In the genomic region with DNA sequence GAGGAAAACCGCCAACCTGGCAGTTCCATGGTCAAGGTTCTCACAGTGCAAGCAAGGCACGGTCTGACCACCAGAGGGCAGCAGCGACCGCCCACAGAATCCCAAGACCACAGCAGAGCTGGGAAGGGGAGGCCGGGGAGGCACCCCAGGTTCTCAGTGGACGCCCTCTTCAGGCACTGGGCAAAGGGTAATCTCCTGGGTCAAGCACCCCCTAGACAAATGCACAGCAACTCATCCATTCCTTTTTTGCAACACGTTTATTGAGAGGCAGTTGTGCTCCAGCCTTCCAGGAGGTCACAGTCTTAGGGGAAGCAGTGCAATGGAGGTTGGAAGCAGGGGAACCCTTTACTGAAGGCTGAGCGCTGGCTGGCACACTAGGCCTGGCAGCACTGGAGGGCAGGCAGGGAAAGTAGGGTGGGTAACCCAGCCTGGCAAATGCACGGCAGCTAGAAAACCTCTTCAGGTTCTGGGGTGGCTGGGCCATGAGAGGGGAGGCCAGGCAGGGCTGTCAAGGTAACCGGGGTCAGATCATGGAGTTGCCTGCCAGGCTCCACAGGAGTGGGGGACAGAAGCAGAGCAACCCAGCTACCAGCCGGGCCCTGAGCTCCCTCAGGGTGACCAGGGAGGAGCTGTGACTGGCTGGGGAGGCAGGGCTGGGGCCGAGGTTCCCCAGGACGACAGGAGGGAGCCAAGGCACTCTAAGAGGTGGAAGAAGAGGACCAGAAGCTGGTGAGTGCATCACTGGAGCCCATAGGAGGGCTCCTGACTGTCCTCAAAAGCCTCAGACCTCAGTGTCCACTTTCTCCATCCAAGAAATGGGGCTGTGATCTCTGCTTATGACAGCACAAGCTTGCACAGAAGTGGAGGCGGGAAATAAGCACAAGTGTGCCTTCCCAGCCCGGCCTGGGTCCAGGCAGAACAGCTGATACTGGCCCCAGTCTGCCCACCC, we compare ENCODE assay signal across 8 cellular contexts.
A peak's percentile ranks its signal among the peaks of the same experiment; 100 is the strongest.
DNase-seq lines count a peak whose midpoint lies in the region; ATAC-seq lines count a peak whose summit lies in the region.

No MANE protein-coding gene starts in this region.

- DNase-seq in AML-193 (lab: John Stamatoyannopoulos, UW), result peak; percentile 75
- DNase-seq in NCI-H2171 treated with DMSO at 0.1 percent for 48 hours (lab: John Stamatoyannopoulos, UW), result peak; percentile 66
- peak; percentile 74 for DNase-seq in activated CD4-positive, alpha-beta T cell treated with anti-CD3 and anti-CD28 coated beads for 1 hour
- peak; percentile 93 for DNase-seq in cerebellar cortex (ENCODE audit: low spot score)
- peak; percentile 83 for DNase-seq in kidney tubule cell (ENCODE audit: low spot score)
- DNase-seq in stimulated activated CD4-positive, alpha-beta T cell treated with anti-CD3 and anti-CD28 coated beads, Interleukin-15, amount 100 ng/mL, for 24 hours, result peak; percentile 88

- ATAC-seq in GM21360 (IDR thresholded peaks at IDR 0.05; ENCODE audit: unreplicated experiment) (peak; percentile 19), HG02623 (IDR thresholded peaks at IDR 0.05; ENCODE audit: unreplicated experiment) (no peak)
